Comparison of ENCODE assay signal across 16 cellular contexts in the genomic region with DNA sequence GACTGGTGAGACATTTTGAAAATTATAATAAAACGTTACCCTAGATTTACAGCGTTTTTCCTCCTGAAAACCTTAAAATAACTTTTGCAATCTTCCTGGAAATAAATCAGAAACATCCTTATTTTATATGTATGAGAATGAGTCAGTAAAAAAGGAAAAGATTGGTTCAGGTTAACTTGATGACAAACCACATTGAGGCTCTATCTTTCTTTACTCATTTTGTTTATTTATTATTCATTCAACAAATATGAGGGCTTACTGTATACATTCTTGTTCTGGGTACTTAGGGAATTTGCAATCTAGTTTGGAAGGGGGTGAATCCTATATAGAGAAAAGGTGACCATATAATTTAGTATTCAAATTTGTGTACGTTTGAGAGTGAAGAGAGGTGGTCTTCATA.
DNase-seq lines count a peak whose midpoint lies in the region; ATAC-seq and TF ChIP-seq lines count a peak whose summit lies in the region.
"Had no signal": no experiment of that assay in that cellular context is flagged by ENCODE, and none has a peak within 500 bp of the region (broad histone marks: within the 10 kb centered on the region; RNA-seq: fewer than 3 reads in every experiment).

No MANE protein-coding gene starts in this region.

- H3K36me3 Mint-ChIP-seq in activated T-helper 17 cell treated with anti-CD3 and anti-CD28 coated beads, Interleukin-2, amount 50 U/mL, for 72 hours (ENCODE audit: low read depth) = no peaks in the 10 kb centered on the region
- H3K36me3 Mint-ChIP-seq: CD4-positive, alpha-beta memory T cell had no signal

- no peaks in the 10 kb centered on the region for H3K9me3 Mint-ChIP-seq in activated T-helper 17 cell treated with anti-CD3 and anti-CD28 coated beads, Interleukin-2, amount 50 U/mL, for 72 hours

- no peaks in the 10 kb centered on the region for H3K4me1 Mint-ChIP-seq in activated T-helper 17 cell treated with anti-CD3 and anti-CD28 coated beads, Interleukin-2, amount 50 U/mL, for 72 hours
- H3K4me1 Mint-ChIP-seq: CD4-positive, alpha-beta memory T cell had no signal

- H3K27ac ChIP-seq in RWPE1 = no peak overlapping the region

- CTCF ChIA-PET in RWPE1 (lab: Yijun Ruan, JAX) = no interaction called here

- H3K27ac Mint-ChIP-seq in activated T-helper 17 cell treated with anti-CD3 and anti-CD28 coated beads, Interleukin-2, amount 50 U/mL, for 72 hours = no peak overlapping the region
- H3K27ac Mint-ChIP-seq: CD4-positive, alpha-beta memory T cell; HFFc6 had no signal

- peaks cover 31% of the 10 kb centered on the region for H3K27me3 Mint-ChIP-seq in activated T-helper 17 cell treated with anti-CD3 and anti-CD28 coated beads, Interleukin-2, amount 50 U/mL, for 72 hours

- no peak for TF ChIP-seq CTCF in RWPE1 (conservative IDR thresholded peaks at IDR 0.05; ENCODE audit: low read depth)
- no peak for TF ChIP-seq CTCF in epithelial cell of esophagus (IDR thresholded peaks at IDR 0.05; ENCODE audit: insufficient read depth, low read depth, low read length, missing control alignments)

- H3K4me3 ChIP-seq in epithelial cell of esophagus (ENCODE audit: low read length) = no peak overlapping the region
- H3K4me3 ChIP-seq: HAP-1 had no signal

- no peak for ATAC-seq in HG02840 (IDR thresholded peaks at IDR 0.05; ENCODE audit: low FRiP score, unreplicated experiment)
- no peak for ATAC-seq in activated T-helper 17 cell treated with anti-CD3 and anti-CD28 coated beads, Interleukin-2, amount 50 U/mL, for 72 hours (replicated peaks)

- POLR2A ChIA-PET in RWPE1 (lab: Yijun Ruan, JAX; ENCODE audit: low non-redundant PET) = no interaction called here

- DNase-seq in ELR (ENCODE audit: low read depth) (peak; percentile 36), RWPE1 (ENCODE audit: low spot score) (peak; percentile 4), epithelial cell of esophagus (ENCODE audit: low read depth) (peak; percentile 4), NCI-H510A (lab: John Stamatoyannopoulos, UW) (no peak)
- DNase-seq: 8988T; C1 segment of cervical spinal cord; Calu3; CD4-positive, alpha-beta memory T cell; COR-L47; DMS53; DMS79 treated with DMSO at 0.1 percent for 48 hours; GOT3; HFFc6 had no signal

- H3K4me3 Mint-ChIP-seq in activated T-helper 17 cell treated with anti-CD3 and anti-CD28 coated beads, Interleukin-2, amount 50 U/mL, for 72 hours = no peak overlapping the region
- H3K4me3 Mint-ChIP-seq: CD4-positive, alpha-beta memory T cell; HFFc6 had no signal
